Comparison of ENCODE assay signal across 7 cellular contexts in the genomic region with DNA sequence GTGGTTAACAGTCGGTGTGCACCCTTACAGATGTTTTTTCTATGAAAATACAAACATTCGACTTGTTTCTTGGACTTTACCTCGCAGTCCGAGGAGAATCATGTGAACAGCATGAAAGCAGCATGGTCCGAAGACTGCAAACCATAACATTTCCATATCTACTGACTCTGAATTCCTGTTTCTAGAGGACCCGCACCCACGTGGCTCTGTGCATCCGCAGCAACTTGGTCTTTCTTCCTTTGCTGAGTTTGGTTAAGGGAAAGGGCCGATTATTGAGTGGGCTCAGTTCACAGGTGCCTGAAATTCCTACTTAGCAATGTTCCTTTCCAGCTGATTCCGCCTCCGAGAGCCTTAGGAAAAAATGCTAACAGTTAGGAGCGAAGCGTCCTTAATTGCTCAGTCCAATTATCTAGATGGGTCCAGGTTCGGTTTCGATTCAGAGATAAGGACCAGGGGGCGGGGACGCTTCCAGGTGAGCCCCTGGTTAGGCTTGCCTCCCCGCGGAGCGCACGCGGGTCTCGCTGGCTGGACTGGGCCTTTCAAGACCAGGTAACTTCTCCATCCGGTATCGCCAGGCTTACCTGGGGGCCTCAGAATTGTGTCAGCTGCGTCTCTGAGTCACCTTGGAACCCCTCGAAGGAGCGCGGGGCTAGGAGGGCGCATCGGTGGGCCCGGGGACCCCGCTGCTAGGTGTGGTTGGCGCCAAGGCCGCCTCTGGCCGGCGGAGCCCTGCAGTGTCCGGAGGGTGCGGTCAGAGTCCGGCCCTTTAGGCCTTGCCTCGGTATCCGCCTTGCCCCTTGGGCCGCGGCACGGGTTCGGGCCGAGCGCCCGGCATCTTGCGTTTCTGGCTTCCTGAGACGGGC. TPM values are rescaled to one million over a fixed set of nuclear protein-coding genes. Genes with fewer than 3 reads are reported as not detected.
DNase-seq lines count a peak whose midpoint lies in the region; ATAC-seq, FAIRE-seq and TF ChIP-seq lines count a peak whose summit lies in the region.

No MANE protein-coding gene starts in this region.

- DNase-seq in Jurkat, Clone E6-1 (ENCODE audit: low read depth, low spot score): no peak
- no peak for DNase-seq in body of pancreas
- peak in 1 of 2 donors; percentile 80 for DNase-seq in left lung
- no peak for DNase-seq in testis
- no peak for DNase-seq in NCI-H1694 treated with DMSO at 0.1 percent for 48 hours (lab: John Stamatoyannopoulos, UW)
- DNase-seq in pons (ENCODE audit: low spot score): no peak
- DNase-seq in frontal cortex (ENCODE audit: low spot score in 2 of 2): no peak

- TF ChIP-seq CTCF in body of pancreas (IDR thresholded peaks at IDR 0.05) (no peak), left lung (IDR thresholded peaks at IDR 0.05) (no peak), testis (IDR thresholded peaks at IDR 0.05) (no peak)

- H3K27ac ChIP-seq in body of pancreas (peak overlapping the region in 3 of 4 donors; percentile 93 to 97 (median 94)), left lung (peak overlapping the region; percentile 70 to 93), testis (no peak overlapping the region)

- H3K4me3 ChIP-seq in Jurkat, Clone E6-1 (ENCODE audit: low read length): peak overlapping the region; percentile 84
- H3K4me3 ChIP-seq in body of pancreas (no peak overlapping the region), left lung (peak overlapping the region; percentile 85 to 95), testis (peak overlapping the region; percentile 93 to 95)

- no peaks in the 10 kb centered on the region for H3K36me3 ChIP-seq in body of pancreas (replicated peaks in 1 of 2; ENCODE audit: insufficient read depth in 1 of 2, low read depth in 2 of 2)
- H3K36me3 ChIP-seq in left lung: no peaks in the 10 kb centered on the region
- no peaks in the 10 kb centered on the region for H3K36me3 ChIP-seq in testis (ENCODE audit: low read depth, missing control alignments)

- H3K9me3 ChIP-seq in body of pancreas: no peaks in the 10 kb centered on the region
- H3K9me3 ChIP-seq in left lung: no peaks in the 10 kb centered on the region
- no peaks in the 10 kb centered on the region for H3K9me3 ChIP-seq in testis

- H3K4me1 ChIP-seq in body of pancreas (peaks cover 38% of the 10 kb centered on the region), left lung (peaks cover 14 to 35% of the 10 kb centered on the region in 2 donors), testis (no peaks in the 10 kb centered on the region)

- intact Hi-C loops in body of pancreas (cut with DNase I) (no loop called here), left lung (cut with DNase I) (no loop called here), testis (cut with DNase I; ENCODE audit: low total_unique reads) (no loop called here)

- no peak for FAIRE-seq in frontal cortex (lab: Jason Lieb, UNC)

- H3K27me3 ChIP-seq in body of pancreas (no peaks in the 10 kb centered on the region), left lung (no peaks in the 10 kb centered on the region), testis (no peaks in the 10 kb centered on the region)

- TF ChIP-seq POLR2A in body of pancreas (IDR thresholded peaks at IDR 0.05): no peak
- no peak for TF ChIP-seq POLR2A in testis (IDR thresholded peaks at IDR 0.05)

- ATAC-seq in body of pancreas (no peak), left lung (peak; percentile 1)

- 52 to 78% methylated on average over 30 to 46 of the region's 51 CpGs for WGBS in body of pancreas, 2 donors
- 44 to 54% methylated on average over 25 to 46 of the region's 51 CpGs for WGBS in testis, 2 donors

RNA-seq across cellular contexts. Expression of a gene that starts 1.1 kb away (rescaled TPM):
- polyA plus RNA-seq in Jurkat, Clone E6-1 (2012; ENCODE audit: insufficient read depth, insufficient read length): 13.6 TPM
- total RNA-seq in body of pancreas: 10 to 100 TPM; 12.2 to 15.8 TPM
- 10 to 100 TPM; 31.9 to 33.0 TPM for total RNA-seq in left lung
- 10 to 100 TPM; 20.9 TPM for total RNA-seq in testis
- 19.7 TPM for polyA plus RNA-seq in testis (ENCODE audit: insufficient read depth, low read depth, low replicate concordance)
- 106 TPM for total RNA-seq in frontal cortex

Comparison
In these comparisons a context has a peak if more than half of its experiments do, and no peak if none do; other contexts are left out.
1. H3K4me3 ChIP-seq: peak in Jurkat, Clone E6-1 (single experiment), left lung (2 of 2) and testis (2 of 2); none in body of pancreas (0 of 2).
2. H3K27ac ChIP-seq: peak in body of pancreas (3 of 4) and left lung (2 of 2); none in testis (0 of 2).